9 cellular contexts compared by ENCODE assay signal in the genomic region with DNA sequence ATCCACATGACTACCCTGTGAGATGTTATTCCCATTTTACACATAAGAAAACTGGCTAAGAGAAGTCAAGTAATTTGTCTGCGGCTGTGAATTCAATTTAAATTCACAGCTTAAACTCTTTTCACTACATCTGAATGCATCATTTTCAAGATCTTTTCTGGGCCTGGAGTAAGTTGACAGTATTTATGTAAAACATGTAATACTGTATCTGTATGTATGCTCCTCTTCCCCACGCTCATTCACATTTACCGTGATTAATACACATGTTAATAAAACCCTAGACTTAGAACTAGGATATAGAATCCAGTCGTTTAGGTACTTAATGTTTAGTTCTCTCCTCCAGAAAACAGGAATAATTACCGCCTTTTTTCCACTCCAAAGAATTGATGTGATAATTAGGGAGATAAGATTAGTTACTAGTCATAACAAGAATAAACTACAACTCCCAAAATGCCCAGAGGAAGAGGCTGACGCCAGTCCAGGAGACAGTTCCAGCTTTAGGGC. TPM values are rescaled to one million over a fixed set of nuclear protein-coding genes. Genes with fewer than 3 reads are reported as not detected.
DNase-seq lines count a peak whose midpoint lies in the region; ATAC-seq, FAIRE-seq and TF ChIP-seq lines count a peak whose summit lies in the region.
"Had no signal": no experiment of that assay in that cellular context is flagged by ENCODE, and none has a peak within 500 bp of the region (broad histone marks: within the 10 kb centered on the region; RNA-seq: fewer than 3 reads in every experiment).

No MANE protein-coding gene starts in this region.

- no peaks in the 10 kb centered on the region for H3K27me3 Mint-ChIP-seq in CD4-positive, alpha-beta T cell
- H3K27me3 Mint-ChIP-seq in neural crest cell (ENCODE audit: low read depth) = no peaks in the 10 kb centered on the region

- in situ Hi-C loops in GM12878 (cut with MboI) = no loop called here

- H3K4me1 ChIP-seq in HUES48 (ENCODE audit: control insufficient read depth, insufficient read depth, low read length) = peaks cover 16% of the 10 kb centered on the region; the same call in 1 of the 2 replicates
- no peaks in the 10 kb centered on the region; the same call in 1 of the 2 replicates for H3K4me1 ChIP-seq in GM12878 (ENCODE audit: control insufficient read depth, insufficient read depth, low read length)
- H3K4me1 ChIP-seq in hepatocyte (ENCODE audit: insufficient read depth) = peaks cover 7% of the 10 kb centered on the region

- H4K20me1 ChIP-seq in GM12878 (ENCODE audit: control insufficient read depth, insufficient read depth) (no peaks in the 10 kb centered on the region), hepatocyte (ENCODE audit: insufficient read depth, poor library complexity, severe bottlenecking) (peaks cover 3% of the 10 kb centered on the region)

- H3K79me2 ChIP-seq in GM12878 (ENCODE audit: control insufficient read depth, insufficient read depth, low read length) (peaks cover 3% of the 10 kb centered on the region; the same call in 1 of the 2 replicates), hepatocyte (peaks cover 41% of the 10 kb centered on the region)

- H3K27ac Mint-ChIP-seq in CD4-positive, alpha-beta T cell = peak overlapping the region; percentile 87
- no peak overlapping the region for H3K27ac Mint-ChIP-seq in neural crest cell (ENCODE audit: unreplicated experiment)

- H3K9me3 Mint-ChIP-seq in CD4-positive, alpha-beta T cell = no peaks in the 10 kb centered on the region
- H3K9me3 Mint-ChIP-seq in neural crest cell = no peaks in the 10 kb centered on the region

- intact Hi-C loops in CD4-positive, alpha-beta T cell (cut with DNase I, micrococcal nuclease) = loop anchor here in 1 of 2 experiments (2.0 to 10.0 kb wide), 5 partner anchors 467 to 1447 kb away; partner anchors contain the start of genes IPO9, PCAT6, RABIF and TMEM183A
- intact Hi-C loops in GM12878 (cut with micrococcal nuclease; ENCODE audit: unreplicated experiment) = loop anchor here (5.0 to 10.0 kb wide), 2 partner anchors 97 to 269 kb away; no protein-coding TSS in a partner anchor

- H3K9ac ChIP-seq in HUES48 (ENCODE audit: low read depth, low read length) = no peak overlapping the region
- H3K9ac ChIP-seq in GM12878 (ENCODE audit: control insufficient read depth, insufficient read depth, low read length) = no peak overlapping the region

- CTCF ChIA-PET in CD4-positive, alpha-beta T cell (lab: Charles Lee) = interaction anchor here (1.2 to 1.5 kb wide), 2 partner anchors 188 to 193 kb away, joined by 3 read pairs; partner anchors contain the start of gene PTPN7
- CTCF ChIA-PET in GM12878 (lab: Yijun Ruan, JAX) = interaction anchor here (1.1 to 3.0 kb wide), 5 partner anchors 9 to 252 kb away, joined by 3 to 8 read pairs (median 4); partner anchors contain the start of gene LGR6

- no TSS peak for BruUV-seq in GM12878 (replicated peaks; lab: Mats Ljungman, UMichigan)

- H2AFZ ChIP-seq in GM12878 (ENCODE audit: control insufficient read depth, low read depth, low read length) (peak overlapping the region; percentile 86), hepatocyte (no peak overlapping the region)

- peak overlapping the region; percentile 32 for H3K4me3 ChIP-seq in HUES48 (ENCODE audit: low read depth, low read length)
- peak overlapping the region; percentile 52 for H3K4me3 ChIP-seq in GM12878
- H3K4me3 ChIP-seq in hepatocyte = no peak overlapping the region

- no peak for TF ChIP-seq RAD21 in GM12878 (IDR thresholded peaks at IDR 0.05; ENCODE audit: insufficient read depth, low read depth, low read length)

- no peak for TF ChIP-seq POLR2A in GM12878 (IDR thresholded peaks at IDR 0.05; ENCODE audit: low read depth, low read length)

- no peak for TF ChIP-seq CTCF in CD4-positive, alpha-beta T cell (IDR thresholded peaks at IDR 0.05)
- TF ChIP-seq CTCF in GM12878 (IDR thresholded peaks at IDR 0.05 in 2 of 3, conservative IDR thresholded peaks at IDR 0.05 in 1 of 3; ENCODE audit: control insufficient read depth in 2 of 3, extremely low read depth in 1 of 3, insufficient read depth in 1 of 3, low read depth in 3 of 3, low read length in 3 of 3) (no peak), neural crest cell (conservative IDR thresholded peaks at IDR 0.05) (no peak), hepatocyte (IDR thresholded peaks at IDR 0.05; ENCODE audit: poor library complexity) (no peak)

- POLR2A ChIA-PET in CD4-positive, alpha-beta T cell (lab: Charles Lee) = interaction anchor here (1.3 to 2.1 kb wide), 2 partner anchors 187 to 579 kb away, joined by 3 to 7 read pairs; partner anchors contain the start of genes KLHL12 and PTPN7
- POLR2A ChIA-PET in GM12878 (lab: Charles Lee) = no interaction called here

- no peaks in the 10 kb centered on the region for H3K9me2 ChIP-seq in hepatocyte (replicated peaks; ENCODE audit: insufficient read depth)

- SMC1A ChIA-PET in GM12878 (lab: Charles Lee; ENCODE audit: uncharacterized antibody, unreplicated experiment) = interaction anchor here (0.5 to 2.6 kb wide), 2 partner anchors 10 to 12 kb away, joined by 3 to 9 read pairs; no protein-coding TSS in a partner anchor

- FAIRE-seq in GM12878 (lab: Jason Lieb, UNC) = no peak

- peaks cover 9% of the 10 kb centered on the region for H3K36me3 Mint-ChIP-seq in CD4-positive, alpha-beta T cell (ENCODE audit: low read depth)
- no peaks in the 10 kb centered on the region for H3K36me3 Mint-ChIP-seq in neural crest cell (ENCODE audit: low read depth)

- H3K4me3 Mint-ChIP-seq in CD4-positive, alpha-beta T cell = peak overlapping the region; percentile 92
- H3K4me3 Mint-ChIP-seq in neural crest cell = peak overlapping the region; percentile 96

- peak overlapping the region; percentile 77 for H3K27ac ChIP-seq in CD4-positive, alpha-beta T cell (ENCODE audit: low read depth, low read length)
- H3K27ac ChIP-seq in HUES48 (ENCODE audit: low read depth, low read length) (no peak overlapping the region), GM12878 (ENCODE audit: control insufficient read depth, insufficient read depth) (no peak overlapping the region), hepatocyte (no peak overlapping the region)

- H3K9me3 ChIP-seq in CD4-positive, alpha-beta T cell (ENCODE audit: control insufficient read depth, low read length) = no peaks in the 10 kb centered on the region
- no peaks in the 10 kb centered on the region for H3K9me3 ChIP-seq in HUES48 (ENCODE audit: control insufficient read depth, insufficient read depth, low read length)
- H3K9me3 ChIP-seq in GM12878 (replicated peaks; ENCODE audit: control insufficient read depth, insufficient read depth, low read length) = no peaks in the 10 kb centered on the region
- H3K9me3 ChIP-seq in hepatocyte (ENCODE audit: low read depth) = no peaks in the 10 kb centered on the region
- H3K9me3 ChIP-seq: thyroid gland had no signal

- H3K36me3 ChIP-seq in HUES48 (ENCODE audit: control insufficient read depth, insufficient read depth, low read length) (no peaks in the 10 kb centered on the region), GM12878 (ENCODE audit: control insufficient read depth in 2 of 2, insufficient read depth in 2 of 2, low read length in 1 of 2) (no peaks in the 10 kb centered on the region), hepatocyte (replicated peaks; ENCODE audit: insufficient read depth, low read depth) (no peaks in the 10 kb centered on the region)
- H3K36me3 ChIP-seq: thyroid gland had no signal

- RAD21 ChIA-PET in GM12878 (lab: Charles Lee; ENCODE audit: unreplicated experiment) = interaction anchor here (0.7 to 1.6 kb wide), 4 partner anchors 86 to 372 kb away, joined by 3 to 4 read pairs (median 3); no protein-coding TSS in a partner anchor

- ATAC-seq in CD4-positive, alpha-beta T cell (ENCODE audit: poor library complexity) = no peak
- no peak for ATAC-seq in GM12878

- whole genome bisulfite sequencing in GM12878 (ENCODE audit: insufficient coverage, insufficient replicate concordance, low lambda C conversion rate, missing lambda C conversion rate) = 27% methylated on average over 6 of the region's 6 CpGs
- WGBS in hepatocyte (ENCODE audit: low lambda C conversion rate, missing lambda C conversion rate) = 49% methylated on average over 6 of the region's 6 CpGs

- H3K4me2 ChIP-seq in GM12878 (ENCODE audit: control insufficient read depth, insufficient read depth) = peak overlapping the region; percentile 50
- H3K4me2 ChIP-seq in hepatocyte = no peak overlapping the region

- TF ChIP-seq EP300 in GM12878 (IDR thresholded peaks at IDR 0.05; ENCODE audit: borderline replicate concordance in 1 of 2, control insufficient read depth in 1 of 2, low read depth in 2 of 2, low read length in 2 of 2) = no peak

- no peaks in the 10 kb centered on the region for H3K27me3 ChIP-seq in CD4-positive, alpha-beta T cell (ENCODE audit: control insufficient read depth, insufficient read depth, low read length)
- H3K27me3 ChIP-seq in HUES48 (ENCODE audit: control insufficient read depth, insufficient read depth, low read length) (no peaks in the 10 kb centered on the region), GM12878 (replicated peaks in 1 of 2; ENCODE audit: control insufficient read depth in 2 of 2, insufficient read depth in 2 of 2, low read length in 1 of 2) (no peaks in the 10 kb centered on the region), hepatocyte (no peaks in the 10 kb centered on the region)
- H3K27me3 ChIP-seq: thyroid gland had no signal

- H3K4me1 Mint-ChIP-seq in CD4-positive, alpha-beta T cell (ENCODE audit: low read depth) = peaks cover 37% of the 10 kb centered on the region
- peaks cover 27% of the 10 kb centered on the region for H3K4me1 Mint-ChIP-seq in neural crest cell

- DNase-seq in CD4-positive, alpha-beta T cell = no peak
- DNase-seq in GM12878 (ENCODE audit: low read depth, low spot score) (no peak), neural crest cell (ENCODE audit: low read depth, low spot score) (no peak), ecto neural progenitor cell (ENCODE audit: low spot score) (no peak), NCI-H2029 treated with DMSO at 0.1 percent for 48 hours (lab: John Stamatoyannopoulos, UW) (no peak), DMS79 treated with DMSO at 0.1 percent for 48 hours (lab: John Stamatoyannopoulos, UW) (no peak), hepatocyte (ENCODE audit: low spot score) (no peak)

RNA-seq across cellular contexts. Expression of gene PPP1R12B, which starts 0.4 kb away (rescaled TPM):
- total RNA-seq in CD4-positive, alpha-beta T cell = 10 to 100 TPM; 15.0 to 15.3 TPM
- total RNA-seq in GM12878 (2013; cell fraction: nucleolus; rRNA removed) = 162 and 164 TPM in 2 replicates
- total RNA-seq in GM12878 (2014; rRNA removed) (6.0 and 6.3 TPM in 2 replicates), GM12878 (2014; rRNA removed; fragmentation: Illumina TruSeq; extraction: Trizol) (6.0 and 6.4 TPM in 2 replicates), GM12878 (2021) (5.3 and 6.4 TPM in 2 replicates), neural crest cell (18.2 and 18.5 TPM in 2 replicates), hepatocyte (8.5 and 15.0 TPM in 2 replicates)
- 1.2 TPM for polyA plus RNA-seq in GM12878 (2011; ENCODE audit: low read depth)
- polyA plus RNA-seq in GM12878 (2011; rRNA removed) (9.4 and 10.0 TPM in 2 replicates), GM12878 (2014; fragmentation: Illumina TruSeq; extraction: Trizol) (2.1 and 5.0 TPM in 2 replicates), GM12878 (2014; fragmentation: Nextera tagmentation; extraction: Ambion mirVana) (under 1 TPM; 0.29 to 0.61 TPM), GM12878 (2014; rRNA removed) (1.8 and 3.5 TPM in 2 replicates), GM12878 (2016; fragmentation: Nextera tagmentation; extraction: Ambion mirVana) (1 to 10 TPM; 3.3 to 4.4 TPM), hepatocyte (8.1 and 12.3 TPM in 2 replicates)
- polyA plus RNA-seq in GM12878 (2011; cell fraction: cytosol; rRNA removed) = 8.9 and 10.4 TPM in 2 replicates
- polyA plus RNA-seq in GM12878 (2011; cell fraction: nucleus; rRNA removed) = 38.7 and 39.2 TPM in 2 replicates
- 1.1 and 1.5 TPM in 2 replicates for polyA plus RNA-seq in GM12878 (2012)
- 54.2 and 63.4 TPM in 2 replicates for polyA minus RNA-seq in GM12878 (2011; rRNA and poly(A)+ RNA removed)
- 5.8 and 10.7 TPM in 2 replicates for polyA minus RNA-seq in GM12878 (2011; cell fraction: cytosol; rRNA and poly(A)+ RNA removed)
- polyA minus RNA-seq in GM12878 (2011; cell fraction: nucleus; rRNA and poly(A)+ RNA removed) = 67.7 and 85.8 TPM in 2 replicates

RNA-seq across cellular contexts. Expression of gene UBE2T, which starts 6.3 kb away (rescaled TPM):
- 1 to 10 TPM; 1.1 TPM for total RNA-seq in CD4-positive, alpha-beta T cell
- 24.7 and 26.2 TPM in 2 replicates for total RNA-seq in GM12878 (2013; cell fraction: nucleolus; rRNA removed)
- 87.1 and 95.4 TPM in 2 replicates for total RNA-seq in GM12878 (2014; rRNA removed)
- 85.6 and 87.0 TPM in 2 replicates for total RNA-seq in GM12878 (2014; rRNA removed; fragmentation: Illumina TruSeq; extraction: Trizol)
- 53.9 and 55.4 TPM in 2 replicates for total RNA-seq in GM12878 (2021)
- 84.7 TPM for polyA plus RNA-seq in GM12878 (2011; ENCODE audit: low read depth)
- polyA plus RNA-seq in GM12878 (2011; rRNA removed) = 194 and 205 TPM in 2 replicates
- polyA plus RNA-seq in GM12878 (2011; cell fraction: cytosol; rRNA removed) = 135 and 162 TPM in 2 replicates
- 87.9 and 103 TPM in 2 replicates for polyA plus RNA-seq in GM12878 (2011; cell fraction: nucleus; rRNA removed)
- polyA plus RNA-seq in GM12878 (2012) = 39.8 and 41.3 TPM in 2 replicates
- polyA plus RNA-seq in GM12878 (2014; fragmentation: Illumina TruSeq; extraction: Trizol) = 128 and 158 TPM in 2 replicates
- 100 to 1,000 TPM; 236 to 272 TPM for polyA plus RNA-seq in GM12878 (2014; fragmentation: Nextera tagmentation; extraction: Ambion mirVana)
- 101 and 106 TPM in 2 replicates for polyA plus RNA-seq in GM12878 (2014; rRNA removed)
- polyA plus RNA-seq in GM12878 (2016; fragmentation: Nextera tagmentation; extraction: Ambion mirVana) = 100 to 1,000 TPM; 224 to 228 TPM
- polyA minus RNA-seq in GM12878 (2011; rRNA and poly(A)+ RNA removed) = 74.8 and 75.2 TPM in 2 replicates
- polyA minus RNA-seq in GM12878 (2011; cell fraction: cytosol; rRNA and poly(A)+ RNA removed) = 25.9 and 31.0 TPM in 2 replicates
- 19.5 and 24.5 TPM in 2 replicates for polyA minus RNA-seq in GM12878 (2011; cell fraction: nucleus; rRNA and poly(A)+ RNA removed)
- total RNA-seq in neural crest cell = 69.3 and 71.7 TPM in 2 replicates
- total RNA-seq in hepatocyte = 7.8 and 18.9 TPM in 2 replicates
- 15.6 and 15.7 TPM in 2 replicates for polyA plus RNA-seq in hepatocyte
